ENCODE assay signal across 8 cellular contexts in the genomic region with DNA sequence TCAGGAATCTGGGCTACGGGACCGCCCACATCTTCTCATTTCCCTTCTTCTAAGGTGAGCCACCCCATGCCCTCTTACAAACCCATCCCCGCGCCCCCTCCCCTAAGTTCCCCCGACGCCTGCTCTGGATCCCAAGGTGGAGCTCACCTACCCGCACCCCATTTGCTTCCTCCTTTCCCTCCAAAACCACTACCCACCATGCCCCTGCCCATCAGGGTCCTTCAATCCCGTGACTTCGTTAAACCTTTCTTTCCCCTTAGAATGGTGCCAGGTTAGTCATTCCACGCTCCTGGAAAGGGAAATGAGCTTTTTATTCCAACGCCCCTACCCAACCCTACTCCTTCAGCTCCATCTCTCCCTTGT. TPM values are rescaled to one million over a fixed set of nuclear protein-coding genes. Genes with fewer than 3 reads are reported as not detected.
DNase-seq lines count a peak whose midpoint lies in the region; ATAC-seq and TF ChIP-seq lines count a peak whose summit lies in the region.

No MANE protein-coding gene starts in this region.

- peaks cover 70% of the 10 kb centered on the region for H3K4me1 Mint-ChIP-seq in activated CD4-positive, alpha-beta memory T cell treated with anti-CD3 and anti-CD28 coated beads, Interleukin-2, amount 10 ng/mL, durations not matched to agents 7 days and 5 days

- H3K4me2 ChIP-seq in hepatocyte, result peak overlapping the region; percentile 81

- peak overlapping the region; percentile 65 for H3K4me3 ChIP-seq in H7 (ENCODE audit: insufficient read depth, low read depth, low read length)
- no peak overlapping the region for H3K4me3 ChIP-seq in hepatocyte
- H3K4me3 ChIP-seq in skin epidermis, result peak overlapping the region; percentile 54 to 86 (median 78)

- ATAC-seq in GM21423 (IDR thresholded peaks at IDR 0.05; ENCODE audit: unreplicated experiment) (no peak), GM19463 (IDR thresholded peaks at IDR 0.05; ENCODE audit: unreplicated experiment) (no peak), GM21390 (IDR thresholded peaks at IDR 0.05; ENCODE audit: unreplicated experiment) (no peak)

- H4K20me1 ChIP-seq in hepatocyte (ENCODE audit: insufficient read depth, poor library complexity, severe bottlenecking), result peaks cover 3% of the 10 kb centered on the region

- TF ChIP-seq CTCF in hepatocyte (IDR thresholded peaks at IDR 0.05; ENCODE audit: poor library complexity), result no peak

- POLR2A ChIA-PET in activated CD4-positive, alpha-beta memory T cell treated with anti-CD3 and anti-CD28 coated beads, Interleukin-2, amount 10 ng/mL, durations not matched to agents 7 days and 5 days (lab: Charles Lee), result interaction anchor here (1.0 to 4.8 kb wide), 13 partner anchors 9 to 508 kb away, joined by 3 to 71 read pairs (median 8); a partner anchor contains a TSS

- H2AFZ ChIP-seq in hepatocyte, result peak overlapping the region; percentile 46

- H3K9me3 Mint-ChIP-seq in activated CD4-positive, alpha-beta memory T cell treated with anti-CD3 and anti-CD28 coated beads, Interleukin-2, amount 10 ng/mL, durations not matched to agents 7 days and 5 days, result no peaks in the 10 kb centered on the region

- peak overlapping the region; percentile 85 for H3K4me3 Mint-ChIP-seq in activated CD4-positive, alpha-beta memory T cell treated with anti-CD3 and anti-CD28 coated beads, Interleukin-2, amount 10 ng/mL, durations not matched to agents 7 days and 5 days

- 33% methylated on average over 6 of the region's 11 CpGs for WGBS in hepatocyte (ENCODE audit: low lambda C conversion rate, missing lambda C conversion rate)

- no peaks in the 10 kb centered on the region for H3K9me3 ChIP-seq in hepatocyte (ENCODE audit: low read depth)

- H3K27ac ChIP-seq in hepatocyte, result peak overlapping the region; percentile 94
- H3K27ac ChIP-seq in skin epidermis, result peak overlapping the region in 15 of 21 experiments; percentile 1 to 85 (median 75)

- DNase-seq in H7 (no peak), hepatocyte (ENCODE audit: low spot score) (no peak), iPS-NIHi7 (ENCODE audit: extremely low spot score) (no peak)
- DNase-seq in activated CD4-positive, alpha-beta memory T cell treated with anti-CD3 and anti-CD28 coated beads, Interleukin-2, amount 10 ng/mL, durations not matched to agents 7 days and 5 days, result no peak

- H3K9me2 ChIP-seq in hepatocyte (replicated peaks; ENCODE audit: insufficient read depth), result no peaks in the 10 kb centered on the region

- CTCF ChIA-PET in activated CD4-positive, alpha-beta memory T cell treated with anti-CD3 and anti-CD28 coated beads, Interleukin-2, amount 10 ng/mL, durations not matched to agents 7 days and 5 days (lab: Charles Lee), result interaction anchor here (0.7 to 2.8 kb wide), 7 partner anchors 12 to 1061 kb away, joined by 3 to 17 read pairs (median 4); a partner anchor contains a TSS

- H3K79me2 ChIP-seq in hepatocyte, result peaks cover 48% of the 10 kb centered on the region

- H3K27me3 ChIP-seq in H7 (ENCODE audit: control insufficient read depth, insufficient read depth, low read length) (no peaks in the 10 kb centered on the region), hepatocyte (no peaks in the 10 kb centered on the region)

- H3K27me3 Mint-ChIP-seq in activated CD4-positive, alpha-beta memory T cell treated with anti-CD3 and anti-CD28 coated beads, Interleukin-2, amount 10 ng/mL, durations not matched to agents 7 days and 5 days, result no peaks in the 10 kb centered on the region

- peak overlapping the region; percentile 97 for H3K27ac Mint-ChIP-seq in activated CD4-positive, alpha-beta memory T cell treated with anti-CD3 and anti-CD28 coated beads, Interleukin-2, amount 10 ng/mL, durations not matched to agents 7 days and 5 days

- H3K36me3 ChIP-seq in H7 (replicated peaks; ENCODE audit: control insufficient read depth, insufficient read depth, low read length), result peaks cover 21% of the 10 kb centered on the region
- peaks cover 3% of the 10 kb centered on the region for H3K36me3 ChIP-seq in hepatocyte (replicated peaks; ENCODE audit: insufficient read depth, low read depth)

- peaks cover 20% of the 10 kb centered on the region for H3K4me1 ChIP-seq in hepatocyte (ENCODE audit: insufficient read depth)

- peaks cover 33% of the 10 kb centered on the region for H3K36me3 Mint-ChIP-seq in activated CD4-positive, alpha-beta memory T cell treated with anti-CD3 and anti-CD28 coated beads, Interleukin-2, amount 10 ng/mL, durations not matched to agents 7 days and 5 days (ENCODE audit: low read depth)

RNA-seq across cellular contexts. Expression of a gene that starts 0.3 kb away (rescaled TPM):
- 22.6 and 32.3 TPM in 2 replicates for total RNA-seq in H7 (2014; rRNA removed; shearing (Covaris generic))
- total RNA-seq in activated CD4-positive, alpha-beta memory T cell treated with anti-CD3 and anti-CD28 coated beads, Interleukin-2, amount 10 ng/mL, durations not matched to agents 7 days and 5 days, result 10 to 100 TPM; 51.7 to 54.3 TPM
- total RNA-seq in hepatocyte, result 38.2 and 47.8 TPM in 2 replicates
- polyA plus RNA-seq in hepatocyte, result 25.2 and 27.3 TPM in 2 replicates

RNA-seq across cellular contexts. Expression of a gene that starts 26.6 kb away (rescaled TPM):
- not detected in 2 replicates for total RNA-seq in H7 (2014; rRNA removed; shearing (Covaris generic))
- total RNA-seq in activated CD4-positive, alpha-beta memory T cell treated with anti-CD3 and anti-CD28 coated beads, Interleukin-2, amount 10 ng/mL, durations not matched to agents 7 days and 5 days, result under 1 TPM; 0.40 to 0.70 TPM
- total RNA-seq in hepatocyte, result 0.03 TPM in 1 of 2 replicates, not detected in the other
- not detected in 2 replicates for polyA plus RNA-seq in hepatocyte
